In the genomic region with DNA sequence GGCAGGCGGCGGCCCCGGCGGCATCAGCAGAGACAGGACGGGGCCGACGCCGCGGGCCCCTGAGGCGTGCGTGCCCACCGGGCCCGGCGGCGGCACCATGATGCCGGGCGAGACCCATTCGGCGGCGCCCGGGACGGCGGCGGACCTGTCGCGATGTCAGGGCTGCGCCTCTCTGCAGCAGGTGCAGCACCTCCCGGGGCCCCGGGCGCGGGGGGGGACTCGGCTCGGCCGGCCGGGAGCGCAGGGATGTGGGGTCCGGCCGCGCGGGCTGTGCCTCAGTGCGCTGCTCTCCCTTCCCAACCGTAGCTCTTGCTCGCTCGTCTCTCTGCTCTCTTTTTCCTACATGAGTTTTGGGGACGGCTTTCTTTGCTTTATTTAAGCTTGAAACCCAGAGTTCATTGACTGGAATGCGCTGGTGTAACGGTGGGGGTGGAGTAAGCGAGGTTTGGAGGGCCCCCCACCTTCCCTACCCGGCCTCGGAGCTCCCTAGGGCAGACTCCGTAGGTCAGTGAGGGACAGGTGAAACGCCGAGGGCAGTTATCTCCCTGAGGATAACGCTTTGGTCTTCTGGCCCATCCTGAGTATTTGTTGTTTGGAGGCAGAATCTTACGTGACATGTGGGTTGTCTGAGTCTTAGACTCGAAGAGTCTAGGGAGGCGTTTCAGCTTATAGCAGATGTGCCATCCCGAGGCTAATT, we compare ENCODE assay signal across 8 cellular contexts. TPM values are rescaled to one million over a fixed set of nuclear protein-coding genes. Genes with fewer than 3 reads are reported as not detected.
DNase-seq lines count a peak whose midpoint lies in the region; ATAC-seq and TF ChIP-seq lines count a peak whose summit lies in the region.

No MANE protein-coding gene starts in this region.

- H3K4me3 ChIP-seq in right atrium auricular region: peak overlapping the region; percentile 83 to 100
- H3K4me3 ChIP-seq in skeletal muscle satellite cell (ENCODE audit: low read length): peak overlapping the region; percentile 77

- H3K4me3 Mint-ChIP-seq in activated CD4-positive, alpha-beta memory T cell treated with anti-CD3 and anti-CD28 coated beads for 36 hours: peak overlapping the region; percentile 66

- intact Hi-C loops in activated CD4-positive, alpha-beta memory T cell treated with anti-CD3 and anti-CD28 coated beads for 36 hours (cut with micrococcal nuclease): loop anchor here (1.0 to 5.0 kb wide), 5 partner anchors 70 to 1404 kb away; a partner anchor contains a TSS

- peaks cover 3% of the 10 kb centered on the region for H3K36me3 Mint-ChIP-seq in activated CD4-positive, alpha-beta memory T cell treated with anti-CD3 and anti-CD28 coated beads for 36 hours

- H3K9ac ChIP-seq in skeletal muscle satellite cell (ENCODE audit: low read depth, low read length): peak overlapping the region; percentile 85

- DNase-seq in Ammon's horn (ENCODE audit: low spot score) (peak; percentile 3), right atrium auricular region (ENCODE audit: low spot score) (no peak), NCI-H128 (lab: John Stamatoyannopoulos, UW; ENCODE audit: unreplicated experiment) (no peak), HEK293T (ENCODE audit: extremely low spot score) (no peak)
- no peak for DNase-seq in activated CD4-positive, alpha-beta memory T cell treated with anti-CD3 and anti-CD28 coated beads for 36 hours

- H3K4me1 Mint-ChIP-seq in activated CD4-positive, alpha-beta memory T cell treated with anti-CD3 and anti-CD28 coated beads for 36 hours (ENCODE audit: low read depth): peaks cover 17% of the 10 kb centered on the region

- no peak for TF ChIP-seq CTCF in right atrium auricular region (IDR thresholded peaks at IDR 0.05)

- ATAC-seq in GM18909 (IDR thresholded peaks at IDR 0.05; ENCODE audit: poor library complexity, unreplicated experiment) (peak; percentile 13), HG03139 (IDR thresholded peaks at IDR 0.05; ENCODE audit: unreplicated experiment) (peak; percentile 9)

- H3K27ac ChIP-seq in right atrium auricular region: peak overlapping the region; percentile 91 to 97

- CTCF ChIA-PET in activated CD4-positive, alpha-beta memory T cell treated with anti-CD3 and anti-CD28 coated beads for 36 hours (lab: Charles Lee): interaction anchor here (0.6 to 1.0 kb wide), 2 partner anchors 281 to 1108 kb away, joined by 3 to 4 read pairs; no protein-coding TSS in a partner anchor
- CTCF ChIA-PET in HEK293T (lab: Yijun Ruan, JAX): no interaction called here

- H3K27ac Mint-ChIP-seq in activated CD4-positive, alpha-beta memory T cell treated with anti-CD3 and anti-CD28 coated beads for 36 hours: peak overlapping the region; percentile 80

- POLR2A ChIA-PET in activated CD4-positive, alpha-beta memory T cell treated with anti-CD3 and anti-CD28 coated beads for 36 hours (lab: Charles Lee): interaction anchor here (0.5 to 1.0 kb wide), 2 partner anchors 13 to 18 kb away, joined by 3 to 4 read pairs; no protein-coding TSS in a partner anchor
- POLR2A ChIA-PET in HEK293T (lab: Yijun Ruan, JAX): interaction anchor here (0.6 to 2.4 kb wide), 13 partner anchors 8 to 286 kb away, joined by 3 to 20 read pairs (median 4); a partner anchor contains a TSS

- H3K4me2 ChIP-seq in skeletal muscle satellite cell (ENCODE audit: low read length): peak overlapping the region; percentile 94

- no peaks in the 10 kb centered on the region for H3K9me3 Mint-ChIP-seq in activated CD4-positive, alpha-beta memory T cell treated with anti-CD3 and anti-CD28 coated beads for 36 hours

- no peaks in the 10 kb centered on the region for H3K9me3 ChIP-seq in right atrium auricular region
- H3K9me3 ChIP-seq in skeletal muscle satellite cell (replicated peaks; ENCODE audit: low read length): no peaks in the 10 kb centered on the region

- H3K27me3 Mint-ChIP-seq in activated CD4-positive, alpha-beta memory T cell treated with anti-CD3 and anti-CD28 coated beads for 36 hours: no peaks in the 10 kb centered on the region

- H3K4me1 ChIP-seq in right atrium auricular region (peaks cover 0 to 42% of the 10 kb centered on the region in 2 donors), skeletal muscle satellite cell (ENCODE audit: control insufficient read depth, insufficient read depth, low read length) (peaks cover 43% of the 10 kb centered on the region)

- H3K36me3 ChIP-seq in right atrium auricular region: no peaks in the 10 kb centered on the region
- no peaks in the 10 kb centered on the region for H3K36me3 ChIP-seq in skeletal muscle satellite cell (ENCODE audit: insufficient read depth, low read length)

- H3K27me3 ChIP-seq in right atrium auricular region: no peaks in the 10 kb centered on the region
- H3K27me3 ChIP-seq in skeletal muscle satellite cell (ENCODE audit: control insufficient read depth, insufficient read depth, low read length): no peaks in the 10 kb centered on the region

TF ChIP-seq in HEK293T, 16 proteins besides CTCF, POLR2A, EP300 and RAD21:
- TF ChIP-seq LEF1 (IDR thresholded peaks at IDR 0.05; ENCODE audit: borderline replicate concordance) (no peak), ELF4 (IDR thresholded peaks at IDR 0.05) (no peak), BHLHE40 (IDR thresholded peaks at IDR 0.05; ENCODE audit: borderline replicate concordance) (no peak), TARDBP (IDR thresholded peaks at IDR 0.05) (no peak), ZNF384 (IDR thresholded peaks at IDR 0.05) (no peak), FOXA1 (IDR thresholded peaks at IDR 0.05) (no peak), NFRKB (IDR thresholded peaks at IDR 0.05) (no peak), CTBP1 (IDR thresholded peaks at IDR 0.05; ENCODE audit: borderline replicate concordance) (no peak), L3MBTL2 (conservative IDR thresholded peaks at IDR 0.05) (no peak), FOXK2 (IDR thresholded peaks at IDR 0.05) (no peak), ARNT (IDR thresholded peaks at IDR 0.05) (no peak), SUZ12 (IDR thresholded peaks at IDR 0.05) (no peak), SP1 (IDR thresholded peaks at IDR 0.05) (no peak), FOXM1 (IDR thresholded peaks at IDR 0.05; ENCODE audit: borderline replicate concordance) (no peak), HDGF (IDR thresholded peaks at IDR 0.05; ENCODE audit: borderline replicate concordance) (no peak)
- TF ChIP-seq, protein P1, sequence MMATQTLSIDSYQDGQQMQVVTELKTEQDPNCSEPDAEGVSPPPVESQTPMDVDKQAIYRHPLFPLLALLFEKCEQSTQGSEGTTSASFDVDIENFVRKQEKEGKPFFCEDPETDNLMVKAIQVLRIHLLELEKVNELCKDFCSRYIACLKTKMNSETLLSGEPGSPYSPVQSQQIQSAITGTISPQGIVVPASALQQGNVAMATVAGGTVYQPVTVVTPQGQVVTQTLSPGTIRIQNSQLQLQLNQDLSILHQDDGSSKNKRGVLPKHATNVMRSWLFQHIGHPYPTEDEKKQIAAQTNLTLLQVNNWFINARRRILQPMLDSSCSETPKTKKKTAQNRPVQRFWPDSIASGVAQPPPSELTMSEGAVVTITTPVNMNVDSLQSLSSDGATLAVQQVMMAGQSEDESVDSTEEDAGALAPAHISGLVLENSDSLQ (IDR thresholded peaks at IDR 0.05): no peak

RNA-seq across cellular contexts. Expression of a gene that starts 0.5 kb away (rescaled TPM):
- total RNA-seq in activated CD4-positive, alpha-beta memory T cell treated with anti-CD3 and anti-CD28 coated beads for 36 hours: 10 to 100 TPM; 25.5 to 26.0 TPM
- total RNA-seq in right atrium auricular region: 10 to 100 TPM; 17.2 to 18.5 TPM
- total RNA-seq in skeletal muscle satellite cell (2012; rRNA removed): 24.5 and 26.4 TPM in 2 replicates
